ENCODE assay signal across 11 cellular contexts in the genomic region with DNA sequence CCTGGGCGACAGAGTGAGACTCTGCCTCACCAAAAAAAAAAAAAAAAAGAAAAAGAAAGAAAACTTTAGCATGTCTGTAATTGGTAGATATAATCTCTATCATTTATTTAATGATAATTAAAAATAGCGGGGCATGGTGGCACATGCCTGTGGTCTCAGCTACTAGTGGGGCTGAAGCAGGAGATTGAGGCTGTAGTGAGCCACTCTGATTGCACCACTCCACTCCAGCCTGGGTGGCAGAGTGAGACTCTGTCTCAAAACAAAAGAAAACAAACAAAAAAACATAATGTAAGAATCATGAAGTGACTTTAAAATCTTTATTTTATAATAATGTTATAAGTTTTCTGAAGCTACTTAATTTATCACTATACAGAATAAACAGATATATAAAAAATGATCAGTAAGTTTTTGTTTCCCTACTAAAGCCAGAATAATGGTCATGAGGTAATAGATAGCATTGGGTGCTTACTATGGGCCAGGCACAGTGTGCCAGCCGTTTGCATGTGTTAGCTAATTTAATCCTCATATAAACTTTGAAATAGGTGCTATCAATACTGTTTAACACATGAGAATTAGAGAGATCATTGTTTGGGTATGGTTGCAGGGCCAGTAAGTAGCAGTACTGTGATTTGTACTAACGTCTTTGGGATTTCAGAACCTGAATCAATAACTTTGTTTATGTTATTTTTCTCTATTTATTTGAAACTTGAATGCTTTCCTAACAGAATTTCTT. TPM values are rescaled to one million over a fixed set of nuclear protein-coding genes. Genes with fewer than 3 reads are reported as not detected.
DNase-seq lines count a peak whose midpoint lies in the region; ATAC-seq, FAIRE-seq and TF ChIP-seq lines count a peak whose summit lies in the region.
"Had no signal": no experiment of that assay in that cellular context is flagged by ENCODE, and none has a peak within 500 bp of the region (broad histone marks: within the 10 kb centered on the region; RNA-seq: fewer than 3 reads in every experiment).

No MANE protein-coding gene starts in this region.

- H3K79me1 ChIP-seq in IMR-90 (ENCODE audit: low read depth in 1 of 2, low read length in 2 of 2), result peaks cover 0 to 32% of the 10 kb centered on the region in 2 experiments; a peak in 2 of 4 replicates

- H2BK20ac ChIP-seq in IMR-90 (ENCODE audit: low read depth, low read length), result peak overlapping the region; percentile 80; the same call in 1 of the 2 replicates

- peaks cover 3% of the 10 kb centered on the region for H3K9me1 ChIP-seq in IMR-90 (ENCODE audit: insufficient read depth, low read length)

- no peak for TF ChIP-seq RAD21 in IMR-90 (IDR thresholded peaks at IDR 0.05; ENCODE audit: low read length)
- no peak for TF ChIP-seq RAD21 in GM12878 (IDR thresholded peaks at IDR 0.05; ENCODE audit: insufficient read depth, low read depth, low read length)

- H3K27ac Mint-ChIP-seq in Caco-2 (ENCODE audit: unreplicated experiment), result no peak overlapping the region
- H3K27ac Mint-ChIP-seq in activated CD4-positive, alpha-beta T cell treated with anti-CD3 and anti-CD28 coated beads, Interleukin-2, amount 10 ng/mL, durations not matched to agents 24 days and 14 days, result no peak overlapping the region
- H3K27ac Mint-ChIP-seq: activated CD4-positive, alpha-beta T cell treated with anti-CD3 and anti-CD28 coated beads, Interleukin-2, amount 10 ng/mL, durations not matched to agents 7 days and 5 days; memory B cell had no signal

- peak overlapping the region; percentile 25; the same call in 1 of the 2 replicates for H3K9ac ChIP-seq in IMR-90 (ENCODE audit: low read depth, low read length)
- no peak overlapping the region for H3K9ac ChIP-seq in GM12878 (ENCODE audit: control insufficient read depth, insufficient read depth, low read length)
- H3K9ac ChIP-seq in muscle layer of colon (ENCODE audit: low read length), result no peak overlapping the region

- H3K9me3 ChIP-seq in IMR-90 (ENCODE audit: control insufficient read depth, insufficient read depth, low read length) (no peaks in the 10 kb centered on the region), GM12878 (replicated peaks; ENCODE audit: control insufficient read depth, insufficient read depth, low read length) (no peaks in the 10 kb centered on the region), muscle layer of colon (ENCODE audit: low read length) (no peaks in the 10 kb centered on the region), tibial nerve (no peaks in the 10 kb centered on the region), Caco-2 (no peaks in the 10 kb centered on the region)

- 0 out of 3 replicates have a peak overlapping the region, but pooled peaks have one; percentile 29 for H2BK15ac ChIP-seq in IMR-90 (ENCODE audit: low read depth, low read length)

- H2AK9ac ChIP-seq in IMR-90 (replicated peaks; ENCODE audit: low read depth, low read length, poor library complexity), result no peak overlapping the region

- H3K4me3 ChIP-seq in IMR-90 (ENCODE audit: insufficient read depth, low read depth, low read length) (no peak overlapping the region), GM12878 (no peak overlapping the region), muscle layer of colon (ENCODE audit: low read depth in 1 of 2, low read length in 2 of 2) (no peak overlapping the region), tibial nerve (no peak overlapping the region), Caco-2 (ENCODE audit: low read depth, low read length) (no peak overlapping the region)

- peak overlapping the region; percentile 21; the same call in 1 of the 2 replicates for H4K91ac ChIP-seq in IMR-90 (ENCODE audit: insufficient read depth, low read depth, low read length)

- H3K9me3 Mint-ChIP-seq in Caco-2 (ENCODE audit: unreplicated experiment), result no peaks in the 10 kb centered on the region
- H3K9me3 Mint-ChIP-seq in activated CD4-positive, alpha-beta T cell treated with anti-CD3 and anti-CD28 coated beads, Interleukin-2, amount 10 ng/mL, durations not matched to agents 24 days and 14 days, result no peaks in the 10 kb centered on the region
- H3K9me3 Mint-ChIP-seq: activated CD4-positive, alpha-beta T cell treated with anti-CD3 and anti-CD28 coated beads, Interleukin-2, amount 10 ng/mL, durations not matched to agents 7 days and 5 days; memory B cell had no signal

- no peak overlapping the region; the same call in 1 of the 2 replicates for H2AK5ac ChIP-seq in IMR-90 (ENCODE audit: low read depth, low read length)

- peak overlapping the region; percentile 92 for H2BK120ac ChIP-seq in IMR-90 (ENCODE audit: low read depth, low read length)

- H3K18ac ChIP-seq in IMR-90 (ENCODE audit: low read depth, low read length), result peak overlapping the region; percentile 81

- no peaks in the 10 kb centered on the region for H3K36me3 Mint-ChIP-seq in Caco-2 (ENCODE audit: insufficient read depth, unreplicated experiment)
- H3K36me3 Mint-ChIP-seq in activated CD4-positive, alpha-beta T cell treated with anti-CD3 and anti-CD28 coated beads, Interleukin-2, amount 10 ng/mL, durations not matched to agents 24 days and 14 days (ENCODE audit: low read depth), result no peaks in the 10 kb centered on the region
- H3K36me3 Mint-ChIP-seq: memory B cell had no signal

- no peaks in the 10 kb centered on the region for H3K4me1 Mint-ChIP-seq in Caco-2 (ENCODE audit: low read depth, unreplicated experiment)
- peaks cover 21% of the 10 kb centered on the region for H3K4me1 Mint-ChIP-seq in activated CD4-positive, alpha-beta T cell treated with anti-CD3 and anti-CD28 coated beads, Interleukin-2, amount 10 ng/mL, durations not matched to agents 24 days and 14 days

- H3K27me3 Mint-ChIP-seq in Caco-2 (ENCODE audit: insufficient read depth, unreplicated experiment), result no peaks in the 10 kb centered on the region
- H3K27me3 Mint-ChIP-seq in activated CD4-positive, alpha-beta T cell treated with anti-CD3 and anti-CD28 coated beads, Interleukin-2, amount 10 ng/mL, durations not matched to agents 24 days and 14 days, result no peaks in the 10 kb centered on the region
- H3K27me3 Mint-ChIP-seq: activated CD4-positive, alpha-beta T cell treated with anti-CD3 and anti-CD28 coated beads, Interleukin-2, amount 10 ng/mL, durations not matched to agents 7 days and 5 days; memory B cell had no signal

- H3K27me3 ChIP-seq in IMR-90 (ENCODE audit: control insufficient read depth, insufficient read depth, low read length) (no peaks in the 10 kb centered on the region), GM12878 (replicated peaks in 1 of 2; ENCODE audit: control insufficient read depth in 2 of 2, insufficient read depth in 2 of 2, low read length in 1 of 2) (no peaks in the 10 kb centered on the region), muscle layer of colon (ENCODE audit: control insufficient read depth in 1 of 2, insufficient read depth in 2 of 2, low read length in 2 of 2) (no peaks in the 10 kb centered on the region), tibial nerve (no peaks in the 10 kb centered on the region), Caco-2 (replicated peaks; ENCODE audit: control insufficient read depth, insufficient read depth, low read length) (no peaks in the 10 kb centered on the region)

- SMC1A ChIA-PET in GM12878 (lab: Charles Lee; ENCODE audit: uncharacterized antibody, unreplicated experiment), result interaction anchor here (0.8 to 14.8 kb wide), 11 partner anchors 8 to 80 kb away, joined by 3 to 174 read pairs (median 4); partner anchors contain the start of gene CLIC4

- H3K4me1 ChIP-seq in IMR-90 (ENCODE audit: control insufficient read depth, insufficient read depth, low read length) (peaks cover 19% of the 10 kb centered on the region), GM12878 (ENCODE audit: control insufficient read depth, insufficient read depth, low read length) (peaks cover 7% of the 10 kb centered on the region; the same call in 1 of the 2 replicates), muscle layer of colon (ENCODE audit: insufficient read depth, low read length) (peaks cover 31% of the 10 kb centered on the region), tibial nerve (peaks cover 0 to 87% (median 43%) of the 10 kb centered on the region in 4 donors), Caco-2 (no peaks in the 10 kb centered on the region; the same call in 1 of the 2 replicates)

- H4K5ac ChIP-seq in IMR-90 (ENCODE audit: low read depth, low read length), result peak overlapping the region; percentile 77

- TF ChIP-seq POLR2A in IMR-90 (IDR thresholded peaks at IDR 0.05; ENCODE audit: low read depth, low read length), result no peak
- no peak for TF ChIP-seq POLR2A in GM12878 (IDR thresholded peaks at IDR 0.05; ENCODE audit: low read depth, low read length)
- no peak for TF ChIP-seq POLR2A in tibial nerve (IDR thresholded peaks at IDR 0.05)

- CTCF ChIA-PET in IMR-90 (lab: Yijun Ruan, JAX), result interaction anchor here (1.0 to 2.2 kb wide), 2 partner anchors 11 to 81 kb away, joined by 3 to 4 read pairs; no protein-coding TSS in a partner anchor
- CTCF ChIA-PET in GM12878 (lab: Yijun Ruan, JAX), result interaction anchor here (0.6 to 7.2 kb wide), 13 partner anchors 9 to 81 kb away, joined by 3 to 42 read pairs (median 5); partner anchors contain the start of gene CLIC4
- CTCF ChIA-PET in Caco-2 (lab: Charles Lee), result no interaction called here

- H3K4me3 Mint-ChIP-seq in Caco-2 (ENCODE audit: unreplicated experiment), result no peak overlapping the region
- H3K4me3 Mint-ChIP-seq in activated CD4-positive, alpha-beta T cell treated with anti-CD3 and anti-CD28 coated beads, Interleukin-2, amount 10 ng/mL, durations not matched to agents 24 days and 14 days, result no peak overlapping the region
- H3K4me3 Mint-ChIP-seq: activated CD4-positive, alpha-beta T cell treated with anti-CD3 and anti-CD28 coated beads, Interleukin-2, amount 10 ng/mL, durations not matched to agents 7 days and 5 days; memory B cell had no signal

- no peak for FAIRE-seq in GM12878 (lab: Jason Lieb, UNC)

- ATAC-seq in IMR-90 (ENCODE audit: low read depth) (peak; percentile 4; the same call in 1 of the 2 replicates), GM12878 (peak; percentile 68)

- in situ Hi-C loops in IMR-90 (cut with MboI; ENCODE audit: low sequenced_read_pairs), result no loop called here
- in situ Hi-C loops in GM12878 (cut with MboI), result no loop called here

- peak overlapping the region; percentile 97 for H3K14ac ChIP-seq in IMR-90 (replicated peaks; ENCODE audit: low read depth, low read length)

- BruUV-seq in IMR-90 (replicated peaks; lab: Mats Ljungman, UMichigan) (no TSS peak), GM12878 (replicated peaks; lab: Mats Ljungman, UMichigan) (no TSS peak), Caco-2 (replicated peaks; lab: Mats Ljungman, UMichigan) (no TSS peak)

- H4K20me1 ChIP-seq in IMR-90 (ENCODE audit: insufficient read depth, low read length), result peaks cover 51% of the 10 kb centered on the region
- no peaks in the 10 kb centered on the region for H4K20me1 ChIP-seq in GM12878 (ENCODE audit: control insufficient read depth, insufficient read depth)

- DNase-seq in IMR-90 (no peak), GM12878 (ENCODE audit: low read depth, low spot score) (no peak), tibial nerve (ENCODE audit: low spot score in 2 of 2) (no peak), NCI-H526 (lab: John Stamatoyannopoulos, UW) (no peak), Caco-2 (no peak)
- no peak for DNase-seq in activated CD4-positive, alpha-beta T cell treated with anti-CD3 and anti-CD28 coated beads, Interleukin-2, amount 10 ng/mL, durations not matched to agents 24 days and 14 days
- DNase-seq: activated CD4-positive, alpha-beta T cell treated with anti-CD3 and anti-CD28 coated beads, Interleukin-2, amount 10 ng/mL, durations not matched to agents 7 days and 5 days; DMS53; NCI-H446 had no signal

- POLR2A ChIA-PET in IMR-90 (lab: Charles Lee; ENCODE audit: unreplicated experiment), result no interaction called here
- POLR2A ChIA-PET in GM12878 (lab: Charles Lee), result interaction anchor here (0.6 to 2.5 kb wide), 13 partner anchors 11 to 859 kb away, joined by 3 to 14 read pairs (median 5); partner anchors contain the start of gene CLIC4
- POLR2A ChIA-PET in Caco-2 (lab: Charles Lee), result interaction anchor here (0.5 kb wide), 1 partner anchor 21 kb away, joined by 3 read pairs; no protein-coding TSS in a partner anchor

- H3K4me2 ChIP-seq in IMR-90 (ENCODE audit: low read depth, low read length) (peak overlapping the region; percentile 63), GM12878 (ENCODE audit: control insufficient read depth, insufficient read depth) (peak overlapping the region; percentile 36; the same call in 1 of the 2 replicates)

- H2AFZ ChIP-seq in IMR-90 (replicated peaks; ENCODE audit: low read length, poor library complexity) (no peak overlapping the region), GM12878 (ENCODE audit: control insufficient read depth, low read depth, low read length) (no peak overlapping the region)

- TF ChIP-seq CTCF in IMR-90 (conservative IDR thresholded peaks at IDR 0.05; ENCODE audit: low read depth, low read length) (no peak), GM12878 (IDR thresholded peaks at IDR 0.05 in 2 of 3, conservative IDR thresholded peaks at IDR 0.05 in 1 of 3; ENCODE audit: control insufficient read depth in 2 of 3, extremely low read depth in 1 of 3, insufficient read depth in 1 of 3, low read depth in 3 of 3, low read length in 3 of 3) (no peak), tibial nerve (IDR thresholded peaks at IDR 0.05) (no peak), Caco-2 (IDR thresholded peaks at IDR 0.05; ENCODE audit: insufficient read depth in 1 of 2, low read depth in 1 of 2, low read length in 1 of 2, severe bottlenecking in 1 of 2, unreplicated experiment in 1 of 2) (no peak)

- peak overlapping the region; percentile 28; the same call in 1 of the 2 replicates for H3K56ac ChIP-seq in IMR-90 (ENCODE audit: extremely low read depth, insufficient read depth, low read length)

- peak overlapping the region; percentile 88 for H3K4ac ChIP-seq in IMR-90 (ENCODE audit: low read depth, low read length)

- H4K8ac ChIP-seq in IMR-90 (ENCODE audit: low read depth in 2 of 2, low read length in 2 of 2), result peak overlapping the region in 1 of 2 experiments; percentile 97; a peak in 3 of 4 replicates

- intact Hi-C loops in IMR-90 (cut with micrococcal nuclease) (no loop called here), GM12878 (cut with micrococcal nuclease; ENCODE audit: unreplicated experiment) (no loop called here), Caco-2 (cut with micrococcal nuclease; ENCODE audit: unreplicated experiment) (no loop called here)
- intact Hi-C loops in activated CD4-positive, alpha-beta T cell treated with anti-CD3 and anti-CD28 coated beads, Interleukin-2, amount 10 ng/mL, durations not matched to agents 24 days and 14 days (cut with micrococcal nuclease), result no loop called here

- peaks cover 53% of the 10 kb centered on the region for H3K79me2 ChIP-seq in GM12878 (ENCODE audit: control insufficient read depth, insufficient read depth, low read length)

- TF ChIP-seq EP300 in GM12878 (IDR thresholded peaks at IDR 0.05; ENCODE audit: borderline replicate concordance in 1 of 2, control insufficient read depth in 1 of 2, low read depth in 2 of 2, low read length in 2 of 2), result no peak
- no peak for TF ChIP-seq EP300 in tibial nerve (IDR thresholded peaks at IDR 0.05)

- WGBS in IMR-90 (ENCODE audit: extremely low coverage in 2 of 2, insufficient read length in 1 of 2), 2 experiments, result no CpG with 5 or more reads among the region's 4 CpGs
- 52% methylated on average over 3 of the region's 4 CpGs for WGBS in GM12878 (ENCODE audit: insufficient coverage, insufficient replicate concordance, low lambda C conversion rate, missing lambda C conversion rate)
- WGBS in tibial nerve, 2 donors, result 53 to 55% methylated on average over 4 of the region's 4 CpGs

- H3K27ac ChIP-seq in IMR-90 (ENCODE audit: insufficient read depth, low read length) (peak overlapping the region; percentile 63), GM12878 (ENCODE audit: control insufficient read depth, insufficient read depth) (peak overlapping the region; percentile 52), muscle layer of colon (ENCODE audit: low read depth, low read length) (peak overlapping the region; percentile 69), tibial nerve (peak overlapping the region; percentile 56 to 94 (median 83))

- RAD21 ChIA-PET in GM12878 (lab: Charles Lee; ENCODE audit: unreplicated experiment), result interaction anchor here (0.7 to 6.2 kb wide), 8 partner anchors 17 to 265 kb away, joined by 3 to 56 read pairs (median 8); partner anchors contain the start of gene CLIC4

- H2BK5ac ChIP-seq in IMR-90 (ENCODE audit: low read depth, low read length, poor library complexity, severe bottlenecking), result peak overlapping the region; percentile 98

- dilution Hi-C loops in IMR-90 (cut with HindIII; ENCODE audit: low sequenced_read_pairs, unreplicated experiment), result no loop called here

- peak overlapping the region; percentile 87; the same call in 1 of the 2 replicates for H3K23ac ChIP-seq in IMR-90 (ENCODE audit: low read depth, low read length)

- H3K36me3 ChIP-seq in IMR-90 (ENCODE audit: control insufficient read depth, insufficient read depth, low read length) (no peaks in the 10 kb centered on the region; the same call in 1 of the 2 replicates), GM12878 (ENCODE audit: control insufficient read depth in 2 of 2, insufficient read depth in 2 of 2, low read length in 1 of 2) (no peaks in the 10 kb centered on the region; a peak in 2 of 4 replicates), muscle layer of colon (ENCODE audit: insufficient read depth, low read length) (no peaks in the 10 kb centered on the region), tibial nerve (peaks cover 0 to 2% (median 0%) of the 10 kb centered on the region in 3 donors), Caco-2 (ENCODE audit: control insufficient read depth, insufficient read depth, low read length) (no peaks in the 10 kb centered on the region)

RNA-seq across cellular contexts. Expression of gene CLIC4, which starts 23.8 kb away (rescaled TPM):
- total RNA-seq in IMR-90 (2012; rRNA removed) (392 and 524 TPM in 2 replicates), GM12878 (2014; rRNA removed) (58.7 and 75.0 TPM in 2 replicates), GM12878 (2014; rRNA removed; fragmentation: Illumina TruSeq; extraction: Trizol) (79.4 and 81.4 TPM in 2 replicates), GM12878 (2021) (107 and 112 TPM in 2 replicates), tibial nerve (100 to 1,000 TPM; 399 to 688 (median 564) TPM), Caco-2 (2022) (125 and 140 TPM in 2 replicates)
- polyA plus RNA-seq in IMR-90 (2012; rRNA removed) (194 and 242 TPM in 2 replicates), GM12878 (2011; rRNA removed) (50.2 and 59.5 TPM in 2 replicates), GM12878 (2014; fragmentation: Illumina TruSeq; extraction: Trizol) (92.6 and 119 TPM in 2 replicates), GM12878 (2014; fragmentation: Nextera tagmentation; extraction: Ambion mirVana) (10 to 100 TPM; 20.4 to 26.5 TPM), GM12878 (2014; rRNA removed) (44.1 and 59.9 TPM in 2 replicates), GM12878 (2016; fragmentation: Nextera tagmentation; extraction: Ambion mirVana) (100 to 1,000 TPM in 1 of 2 experiments, 10 to 100 TPM in 1; 97.9 to 102 TPM)
- polyA plus RNA-seq in IMR-90 (2012; cell fraction: cytosol; rRNA removed), result 181 and 264 TPM in 2 replicates
- 149 and 183 TPM in 2 replicates for polyA plus RNA-seq in IMR-90 (2012; cell fraction: nucleus; rRNA removed; ENCODE audit: low replicate concordance)
- total RNA-seq in GM12878 (2013; cell fraction: nucleolus; rRNA removed), result 47.2 and 52.6 TPM in 2 replicates
- polyA plus RNA-seq in GM12878 (2011; ENCODE audit: low read depth), result 17.7 TPM
- polyA plus RNA-seq in GM12878 (2011; cell fraction: cytosol; rRNA removed), result 24.1 and 32.8 TPM in 2 replicates
- 18.8 and 20.0 TPM in 2 replicates for polyA plus RNA-seq in GM12878 (2011; cell fraction: nucleus; rRNA removed)
- 35.1 and 43.5 TPM in 2 replicates for polyA plus RNA-seq in GM12878 (2012)
- 17.1 and 23.8 TPM in 2 replicates for polyA minus RNA-seq in GM12878 (2011; rRNA and poly(A)+ RNA removed)
- 18.4 and 21.4 TPM in 2 replicates for polyA minus RNA-seq in GM12878 (2011; cell fraction: cytosol; rRNA and poly(A)+ RNA removed)
- polyA minus RNA-seq in GM12878 (2011; cell fraction: nucleus; rRNA and poly(A)+ RNA removed), result 10.4 and 16.9 TPM in 2 replicates
- total RNA-seq in activated CD4-positive, alpha-beta T cell treated with anti-CD3 and anti-CD28 coated beads, Interleukin-2, amount 10 ng/mL, durations not matched to agents 24 days and 14 days, result 15.7 and 17.4 TPM in 2 replicates
